19 cellular contexts compared by ENCODE assay signal in genomic region chr22:41245917-41246499, GRCh38. TPM values are rescaled to one million over a fixed set of nuclear protein-coding genes. Genes with fewer than 3 reads are reported as not detected.
DNase-seq lines count a peak whose midpoint lies in the region; ATAC-seq, FAIRE-seq and TF ChIP-seq lines count a peak whose summit lies in the region.
"Had no signal": no experiment of that assay in that cellular context is flagged by ENCODE, and none has a peak within 500 bp of the region (broad histone marks: within the 10 kb centered on the region; RNA-seq: fewer than 3 reads in every experiment).

No MANE protein-coding gene starts in this region.

- H3K27me3 ChIP-seq in KMS-11 (ENCODE audit: insufficient read depth, low read depth): no peaks in the 10 kb centered on the region
- no peaks in the 10 kb centered on the region for H3K27me3 ChIP-seq in brain microvascular endothelial cell (replicated peaks)
- no peaks in the 10 kb centered on the region for H3K27me3 ChIP-seq in lower lobe of right lung (ENCODE audit: low read depth)
- H3K27me3 ChIP-seq: spleen, thyroid gland had no signal

- no peak overlapping the region for H3K4me3 ChIP-seq in KMS-11 (IDR thresholded peaks at IDR 0.05; ENCODE audit: insufficient read depth, low read depth, low read length)
- H3K4me3 ChIP-seq in brain microvascular endothelial cell (ENCODE audit: low read depth, low read length): no peak overlapping the region
- H3K4me3 ChIP-seq in lower lobe of right lung: no peak overlapping the region
- H3K4me3 ChIP-seq: spleen, thyroid gland had no signal

- ATAC-seq in lower lobe of right lung (peak; percentile 8 to 24), HG02763 (IDR thresholded peaks at IDR 0.05; ENCODE audit: unreplicated experiment) (no peak)
- ATAC-seq: activated T-helper 17 cell treated with anti-CD3 and anti-CD28 coated beads, Interleukin-2, amount 50 U/mL, for 72 hours; effector memory CD8-positive, alpha-beta T cell had no signal

- no peak overlapping the region for H3K9ac ChIP-seq in KMS-11
- H3K9ac ChIP-seq: parathyroid adenoma had no signal

- no peaks in the 10 kb centered on the region for H3K4me1 ChIP-seq in KMS-11 (ENCODE audit: low read depth, poor library complexity, severe bottlenecking)
- H3K4me1 ChIP-seq in lower lobe of right lung: no peaks in the 10 kb centered on the region
- H3K4me1 ChIP-seq: parathyroid adenoma, spleen, thyroid gland had no signal

- H3K36me3 ChIP-seq in KMS-11 (ENCODE audit: insufficient read depth) (no peaks in the 10 kb centered on the region), brain microvascular endothelial cell (replicated peaks) (peaks cover 54% of the 10 kb centered on the region), lower lobe of right lung (peaks cover 61% of the 10 kb centered on the region)

- H3K4me2 ChIP-seq in KMS-11: no peak overlapping the region

- H3K27ac ChIP-seq in KMS-11 (no peak overlapping the region), brain microvascular endothelial cell (no peak overlapping the region), lower lobe of right lung (no peak overlapping the region)
- H3K27ac ChIP-seq: parathyroid adenoma, spleen, thyroid gland had no signal

- in situ Hi-C loops in brain microvascular endothelial cell (cut with HindIII; ENCODE audit: low pct_ligation_motif_present, low sequenced_read_pairs): no loop called here

- H3K9me3 ChIP-seq in lower lobe of right lung: no peaks in the 10 kb centered on the region
- H3K9me3 ChIP-seq: spleen, thyroid gland had no signal

- no peak for TF ChIP-seq POLR2A in H54 (IDR thresholded peaks at IDR 0.05; ENCODE audit: low read depth, low read length)

- H2AFZ ChIP-seq in KMS-11 (ENCODE audit: low read depth): no peak overlapping the region
- H2AFZ ChIP-seq: parathyroid adenoma had no signal

- DNase-seq in ELF-1 (ENCODE audit: low read depth, low spot score) (peak; percentile 69), brain microvascular endothelial cell (no peak), lower lobe of right lung (no peak), nucleus accumbens (lab: John Stamatoyannopoulos, UW) (no peak), H54 (ENCODE audit: insufficient read length, low spot score) (no peak), amniotic stem cell (lab: John Stamatoyannopoulos, UW) (no peak)
- DNase-seq: activated B cell treated with CpG ODN at 0.5 μM for 24 hours; caudate nucleus; effector memory CD8-positive, alpha-beta T cell; GF-D8; Kasumi-1; NCI-H1417 treated with DMSO at 0.1 percent for 48 hours; spleen; thyroid gland had no signal

- no peaks in the 10 kb centered on the region for H4K20me1 ChIP-seq in KMS-11 (ENCODE audit: insufficient read depth)

- intact Hi-C loops in lower lobe of right lung (cut with DNase I): no loop called here

- no peaks in the 10 kb centered on the region for H3K79me2 ChIP-seq in KMS-11 (ENCODE audit: insufficient read depth, low read depth)
- H3K79me2 ChIP-seq: parathyroid adenoma had no signal

- FAIRE-seq in H54 (lab: Jason Lieb, UNC): no peak
- FAIRE-seq: D721Med had no signal

- TF ChIP-seq CTCF in KMS-11 (conservative IDR thresholded peaks at IDR 0.05; ENCODE audit: low read depth, low read length) (peak; percentile 18; the same call in 1 of the 2 replicates), brain microvascular endothelial cell (IDR thresholded peaks at IDR 0.05; ENCODE audit: low read depth, low read length, missing control alignments) (peak; percentile 27), lower lobe of right lung (IDR thresholded peaks at IDR 0.05) (no peak)

RNA-seq across cellular contexts. Expression of gene CHADL, which starts 5.3 kb away (rescaled TPM):
- 3.6 TPM for total RNA-seq in lower lobe of right lung
- total RNA-seq: activated B cell treated with CpG ODN at 0.5 μM for 24 hours had no signal

RNA-seq across cellular contexts. Expression of gene RANGAP1, which starts 40.0 kb away (rescaled TPM):
- 43.8 TPM for total RNA-seq in lower lobe of right lung

RNA-seq across cellular contexts. Expression of gene L3MBTL2, which starts 40.9 kb away (rescaled TPM):
- 22.8 TPM for total RNA-seq in lower lobe of right lung

RNA-seq across cellular contexts. Expression of gene ZC3H7B, which starts 55.3 kb away (rescaled TPM):
- 63.1 TPM for total RNA-seq in lower lobe of right lung
